18 cellular contexts compared by ENCODE assay signal in the genomic region with DNA sequence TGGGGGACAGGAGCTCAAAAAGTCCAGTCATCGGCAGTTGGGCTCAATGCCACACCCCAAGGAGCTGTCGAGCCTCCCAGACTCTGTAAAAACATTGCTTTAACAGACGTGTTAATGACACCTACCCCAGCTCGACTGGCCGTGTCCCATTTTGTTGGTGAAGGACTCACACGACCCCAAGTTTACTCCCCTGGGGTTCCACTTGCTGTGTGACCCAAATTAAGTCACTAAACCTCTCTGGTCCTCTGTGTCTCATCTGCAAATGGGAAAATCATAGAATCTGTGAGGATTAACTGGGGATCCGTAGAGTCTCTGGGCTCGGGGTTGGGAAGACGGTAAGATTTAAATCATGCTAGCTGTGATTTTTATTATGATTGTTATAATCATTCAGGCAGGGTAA. TPM values are rescaled to one million over a fixed set of nuclear protein-coding genes. Genes with fewer than 3 reads are reported as not detected.
A peak's percentile ranks its signal among the peaks of the same experiment; 100 is the strongest.
DNase-seq lines count a peak whose midpoint lies in the region; TF ChIP-seq lines count a peak whose summit lies in the region.
"Had no signal": no experiment of that assay in that cellular context is flagged by ENCODE, and none has a peak within 500 bp of the region (broad histone marks: within the 10 kb centered on the region; RNA-seq: fewer than 3 reads in every experiment).

No MANE protein-coding gene starts in this region.

- TF ChIP-seq POLR2A in sigmoid colon (IDR thresholded peaks at IDR 0.05), result no peak

- peaks cover 0 to 13% (median 0%) of the 10 kb centered on the region in 3 donors for H3K27me3 ChIP-seq in sigmoid colon
- H3K27me3 ChIP-seq: pancreas had no signal

- H3K9me3 ChIP-seq in sigmoid colon, result peaks cover 0 to 4% (median 0%) of the 10 kb centered on the region in 4 donors
- H3K9me3 ChIP-seq: pancreas had no signal

- no peaks in the 10 kb centered on the region for H3K36me3 ChIP-seq in sigmoid colon
- H3K36me3 ChIP-seq: pancreas had no signal

- DNase-seq in T-helper 1 cell, result no peak
- DNase-seq in M059J (ENCODE audit: low read depth), result peak; percentile 20
- no peak for DNase-seq in sigmoid colon
- DNase-seq in occipital lobe (lab: John Stamatoyannopoulos, UW), result no peak
- no peak for DNase-seq in progenitor cell of endocrine pancreas (ENCODE audit: low spot score, unreplicated experiment)
- DNase-seq in superior temporal gyrus (ENCODE audit: extremely low spot score), result no peak
- DNase-seq: 8988T; activated CD4-positive, CD25-positive, alpha-beta regulatory T cell treated with anti-CD3 and anti-CD28 coated beads, Interleukin-2, amount 50 U/mL, for 72 hours; NCI-H1930; NCI-H526 treated with DMSO at 0.1 percent for 48 hours; pancreas; substantia nigra had no signal

- no peaks in the 10 kb centered on the region for H3K27me3 Mint-ChIP-seq in T-helper 1 cell treated with Interleukin-12 subunit alpha and Interleukin-12 subunit beta and Interleukin-4 antibody, amounts not matched to agents 30 μg/mL and 1 μg/mL, for 36 hours (ENCODE audit: low read depth)
- no peaks in the 10 kb centered on the region for H3K27me3 Mint-ChIP-seq in dendritic cell treated with granulocyte-macrophage colony-stimulating factor and Interleukin-4, amounts not matched to agents 40 ng/mL and 50 ng/mL, for 4 days
- no peaks in the 10 kb centered on the region for H3K27me3 Mint-ChIP-seq in progenitor cell of endocrine pancreas
- H3K27me3 Mint-ChIP-seq: central memory CD8-positive, alpha-beta T cell had no signal

- H3K4me3 Mint-ChIP-seq in T-helper 1 cell treated with Interleukin-12 subunit alpha and Interleukin-12 subunit beta and Interleukin-4 antibody, amounts not matched to agents 30 μg/mL and 1 μg/mL, for 36 hours, result peak overlapping the region; percentile 7
- peak overlapping the region; percentile 68 for H3K4me3 Mint-ChIP-seq in dendritic cell treated with granulocyte-macrophage colony-stimulating factor and Interleukin-4, amounts not matched to agents 40 ng/mL and 50 ng/mL, for 4 days
- H3K4me3 Mint-ChIP-seq in progenitor cell of endocrine pancreas (ENCODE audit: low read depth), result no peak overlapping the region
- H3K4me3 Mint-ChIP-seq: CD8-positive, alpha-beta T cell; central memory CD8-positive, alpha-beta T cell had no signal

- peak overlapping the region; percentile 53 to 68 (median 58) for H3K27ac ChIP-seq in sigmoid colon

- TF ChIP-seq CTCF in sigmoid colon (IDR thresholded peaks at IDR 0.05) (no peak), progenitor cell of endocrine pancreas (IDR thresholded peaks at IDR 0.05; ENCODE audit: unreplicated experiment) (no peak)

- no peaks in the 10 kb centered on the region for H3K9me3 Mint-ChIP-seq in T-helper 1 cell treated with Interleukin-12 subunit alpha and Interleukin-12 subunit beta and Interleukin-4 antibody, amounts not matched to agents 30 μg/mL and 1 μg/mL, for 36 hours
- no peaks in the 10 kb centered on the region for H3K9me3 Mint-ChIP-seq in dendritic cell treated with granulocyte-macrophage colony-stimulating factor and Interleukin-4, amounts not matched to agents 40 ng/mL and 50 ng/mL, for 4 days
- H3K9me3 Mint-ChIP-seq in progenitor cell of endocrine pancreas (ENCODE audit: low read depth), result peaks cover 6% of the 10 kb centered on the region
- H3K9me3 Mint-ChIP-seq: CD8-positive, alpha-beta T cell; central memory CD8-positive, alpha-beta T cell had no signal

- peak overlapping the region; percentile 78 for H3K27ac Mint-ChIP-seq in T-helper 1 cell treated with Interleukin-12 subunit alpha and Interleukin-12 subunit beta and Interleukin-4 antibody, amounts not matched to agents 30 μg/mL and 1 μg/mL, for 36 hours
- H3K27ac Mint-ChIP-seq in dendritic cell treated with granulocyte-macrophage colony-stimulating factor and Interleukin-4, amounts not matched to agents 40 ng/mL and 50 ng/mL, for 4 days, result peak overlapping the region; percentile 96
- no peak overlapping the region for H3K27ac Mint-ChIP-seq in progenitor cell of endocrine pancreas

- intact Hi-C loops in dendritic cell treated with granulocyte-macrophage colony-stimulating factor and Interleukin-4, amounts not matched to agents 40 ng/mL and 50 ng/mL, for 4 days (cut with micrococcal nuclease), result loop anchor here (1.0 kb wide), 1 partner anchor 10 kb away; no protein-coding TSS in a partner anchor
- intact Hi-C loops in sigmoid colon (cut with DNase I), result no loop called here

- H3K4me1 ChIP-seq in sigmoid colon, result no peaks in the 10 kb centered on the region
- H3K4me1 ChIP-seq: pancreas had no signal

- no peak for TF ChIP-seq EP300 in sigmoid colon (IDR thresholded peaks at IDR 0.05)

- peaks cover 33% of the 10 kb centered on the region for H3K4me1 Mint-ChIP-seq in T-helper 1 cell treated with Interleukin-12 subunit alpha and Interleukin-12 subunit beta and Interleukin-4 antibody, amounts not matched to agents 30 μg/mL and 1 μg/mL, for 36 hours (ENCODE audit: low read depth)
- peaks cover 53% of the 10 kb centered on the region for H3K4me1 Mint-ChIP-seq in dendritic cell treated with granulocyte-macrophage colony-stimulating factor and Interleukin-4, amounts not matched to agents 40 ng/mL and 50 ng/mL, for 4 days (ENCODE audit: low read depth)
- no peaks in the 10 kb centered on the region for H3K4me1 Mint-ChIP-seq in progenitor cell of endocrine pancreas (ENCODE audit: low read depth)

- no peak overlapping the region for H3K4me3 ChIP-seq in sigmoid colon
- H3K4me3 ChIP-seq: pancreas had no signal

- peaks cover 38% of the 10 kb centered on the region for H3K36me3 Mint-ChIP-seq in T-helper 1 cell treated with Interleukin-12 subunit alpha and Interleukin-12 subunit beta and Interleukin-4 antibody, amounts not matched to agents 30 μg/mL and 1 μg/mL, for 36 hours (ENCODE audit: low read depth)
- H3K36me3 Mint-ChIP-seq in dendritic cell treated with granulocyte-macrophage colony-stimulating factor and Interleukin-4, amounts not matched to agents 40 ng/mL and 50 ng/mL, for 4 days (ENCODE audit: low read depth), result peaks cover 58% of the 10 kb centered on the region
- H3K36me3 Mint-ChIP-seq in progenitor cell of endocrine pancreas (ENCODE audit: insufficient read depth), result no peaks in the 10 kb centered on the region
- H3K36me3 Mint-ChIP-seq: CD8-positive, alpha-beta T cell had no signal

- WGBS in sigmoid colon, 2 donors, result 55 to 66% methylated on average over 9 of the region's 9 CpGs

RNA-seq across cellular contexts. Expression of a gene that starts 7.1 kb away (rescaled TPM):
- not detected in 2 replicates for total RNA-seq in M059J (2014; rRNA removed; shearing (Covaris generic))
- total RNA-seq in sigmoid colon (1 to 10 TPM in 3 of 4 donors, under 1 TPM in 1; 0.55 to 6.0 (median 4.4) TPM), occipital lobe (1.9 TPM), progenitor cell of endocrine pancreas (not detected in 2 replicates)
- 1 to 10 TPM; 4.2 to 5.6 (median 5.1) TPM for polyA plus RNA-seq in sigmoid colon

RNA-seq across cellular contexts. Expression of a gene that starts 35.6 kb away (rescaled TPM):
- total RNA-seq in M059J (2014; rRNA removed; shearing (Covaris generic)), result not detected in 2 replicates
- total RNA-seq in sigmoid colon, result 1 to 10 TPM in 1 of 4 donors, under 1 TPM in 2, not detected in 1; 0.33 to 1.9 (median 0.36) TPM
- 10 to 100 TPM in 1 of 3 donors, under 1 TPM in 1, not detected in 1; 0.60 to 24.4 TPM for polyA plus RNA-seq in sigmoid colon
- 0.16 TPM for total RNA-seq in occipital lobe
- total RNA-seq in progenitor cell of endocrine pancreas, result not detected in 2 replicates
- total RNA-seq: kidney epithelial cell, LHCN-M2 had no signal

RNA-seq across cellular contexts. Expression of a gene that starts 42.8 kb away (rescaled TPM):
- total RNA-seq in M059J (2014; rRNA removed; shearing (Covaris generic)), result 44.7 and 76.1 TPM in 2 replicates
- total RNA-seq in sigmoid colon (10 to 100 TPM; 12.2 to 23.5 (median 16.0) TPM), occipital lobe (11.9 TPM), progenitor cell of endocrine pancreas (54.6 and 57.7 TPM in 2 replicates)
- 10 to 100 TPM; 15.0 to 94.7 (median 18.7) TPM for polyA plus RNA-seq in sigmoid colon

RNA-seq across cellular contexts. Expression of a gene that starts 48.8 kb away (rescaled TPM):
- 38.0 and 69.7 TPM in 2 replicates for total RNA-seq in M059J (2014; rRNA removed; shearing (Covaris generic))
- total RNA-seq in sigmoid colon (10 to 100 TPM; 43.2 to 52.5 (median 45.4) TPM), occipital lobe (56.8 TPM), progenitor cell of endocrine pancreas (37.9 and 39.5 TPM in 2 replicates)
- polyA plus RNA-seq in sigmoid colon, result 100 to 1,000 TPM in 2 of 3 donors, 10 to 100 TPM in 1; 90.1 to 151 (median 150) TPM
